ENCODE assay signal across 2 cellular contexts in the genomic region with DNA sequence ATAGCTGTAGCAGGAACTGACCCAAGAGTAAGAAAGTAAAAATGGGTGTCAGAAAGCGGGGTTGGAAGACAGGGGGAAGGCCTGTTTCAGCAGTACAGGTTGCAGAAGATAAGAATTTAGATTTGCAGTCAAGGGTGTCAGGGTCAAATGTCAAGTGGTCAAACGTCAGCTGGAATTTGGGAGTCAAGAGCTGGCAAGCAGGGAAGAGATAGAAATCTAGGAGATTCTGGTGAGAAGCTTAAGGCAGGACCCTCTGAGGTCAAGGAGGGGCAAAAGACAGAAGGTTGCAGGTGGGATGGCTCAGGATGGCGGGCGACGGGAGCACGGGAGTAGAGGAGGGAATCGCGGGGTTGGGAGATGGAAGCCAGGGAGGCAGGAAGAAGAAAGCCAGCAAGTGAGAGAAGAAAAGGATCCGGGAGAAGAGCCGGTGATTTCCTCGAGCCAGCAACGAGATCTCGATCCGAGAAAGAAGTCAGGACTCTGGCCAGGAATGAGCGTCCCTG.
TF ChIP-seq lines count a peak whose summit lies in the region.

No MANE protein-coding gene starts in this region.

TF ChIP-seq in GM12878, 131 proteins besides CTCF, POLR2A, EP300 and RAD21:
- TF ChIP-seq IKZF2 (IDR thresholded peaks at IDR 0.05) = 0 out of 4 replicates have a peak, but pooled peaks of 1 of the 2 experiments have one; percentile 12
- TF ChIP-seq, protein P1, sequence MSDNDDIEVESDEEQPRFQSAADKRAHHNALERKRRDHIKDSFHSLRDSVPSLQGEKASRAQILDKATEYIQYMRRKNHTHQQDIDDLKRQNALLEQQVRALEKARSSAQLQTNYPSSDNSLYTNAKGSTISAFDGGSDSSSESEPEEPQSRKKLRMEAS (IDR thresholded peaks at IDR 0.05; ENCODE audit: low read depth, low read length) = 0 out of 2 replicates have a peak, but pooled peaks have one; percentile 6
- no peak for TF ChIP-seq ZBED1 (IDR thresholded peaks at IDR 0.05; ENCODE audit: borderline replicate concordance)

TF ChIP-seq in GM12891, 5 proteins besides CTCF, POLR2A, EP300 and RAD21:
- no peak for TF ChIP-seq SPI1 (IDR thresholded peaks at IDR 0.05; ENCODE audit: low read depth, low read length)
- TF ChIP-seq POLR2AphosphoS5 (IDR thresholded peaks at IDR 0.05; ENCODE audit: low read depth, low read length) = no peak
